ENCODE assay signal across 8 cellular contexts in the genomic region with DNA sequence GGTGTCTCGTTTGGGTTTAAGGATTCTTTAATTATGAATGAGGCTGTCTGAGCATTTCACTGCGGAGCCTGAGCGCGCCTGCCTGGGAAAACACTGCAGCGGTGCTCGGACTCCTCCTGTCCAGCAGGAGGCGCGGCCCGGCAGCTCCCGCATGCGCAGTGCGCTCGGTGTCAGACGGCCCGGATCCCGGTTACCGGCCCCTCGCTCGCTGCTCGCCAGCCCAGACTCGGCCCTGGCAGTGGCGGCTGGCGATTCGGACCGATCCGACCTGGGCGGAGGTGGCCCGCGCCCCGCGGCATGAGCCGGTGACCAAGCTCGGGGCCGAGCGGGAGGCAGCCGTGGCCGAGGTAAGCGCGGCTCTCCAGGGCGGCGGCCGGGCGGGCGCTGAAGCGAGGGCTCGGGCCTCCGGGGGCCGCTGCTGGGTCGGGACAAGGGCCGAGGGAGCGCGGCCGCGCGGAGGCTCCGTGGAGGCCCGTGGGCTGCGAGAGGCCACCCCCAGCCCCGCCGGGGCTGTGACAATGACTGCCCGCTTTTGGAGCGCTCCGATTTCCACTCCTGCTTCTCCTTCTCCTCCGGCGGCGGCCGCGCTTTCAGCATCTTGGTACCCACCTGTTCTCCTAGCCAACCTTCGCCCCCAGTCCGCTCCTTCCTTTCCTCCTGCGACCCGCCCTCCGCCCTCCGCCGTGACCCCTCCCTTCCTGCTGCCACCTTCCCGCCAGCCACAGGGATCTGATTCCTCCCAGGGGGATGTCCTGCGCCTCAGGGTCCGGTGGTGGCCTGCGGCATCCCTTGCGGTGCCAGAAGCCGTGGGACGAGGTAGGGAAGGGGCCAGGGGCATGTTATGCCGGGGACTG. TPM values are rescaled to one million over a fixed set of nuclear protein-coding genes. Genes with fewer than 3 reads are reported as not detected.
A peak's percentile ranks its signal among the peaks of the same experiment; 100 is the strongest.
DNase-seq lines count a peak whose midpoint lies in the region; ATAC-seq lines count a peak whose summit lies in the region.

A gene (plus strand): TSS at position 173 of the 854 bp plus-strand sequence. CDS start 12,035 bp downstream, outside the sequence.

- H3K9me3 ChIP-seq in BLaER1: no peaks in the 10 kb centered on the region

- DNase-seq in GM19238 (ENCODE audit: insufficient read length, low spot score) (peak; percentile 90), NCI-H510A (lab: John Stamatoyannopoulos, UW) (peak; percentile 51), cortex of kidney (lab: John Stamatoyannopoulos, UW) (peak; percentile 45), left lobe of liver (ENCODE audit: low spot score) (peak; percentile 93)
- peak; percentile 90 for DNase-seq in activated CD4-positive, alpha-beta T cell treated with anti-CD3 and anti-CD28 coated beads for 48 hours
- DNase-seq in stimulated activated CD4-positive, alpha-beta T cell treated with anti-CD3 and anti-CD28 coated beads, Interleukin-2, amount 100 ng/mL, for 24 hours: peak; percentile 88

- peak within 1 kb of the TSS; percentile 90 for H3K9ac ChIP-seq in BLaER1

- ATAC-seq in HG03439 (IDR thresholded peaks at IDR 0.05; ENCODE audit: unreplicated experiment): peak; percentile 95
- peak; percentile 97 for ATAC-seq in left lobe of liver

- H3K4me1 ChIP-seq in BLaER1: peaks cover 11% of the 10 kb centered on the region

- peaks cover 19% of the 10 kb centered on the region; the same call in 1 of the 2 replicates for H3K36me3 ChIP-seq in BLaER1

- peak within 1 kb of the TSS; percentile 79 for H3K27ac ChIP-seq in BLaER1

- H3K4me3 ChIP-seq in BLaER1: peak within 1 kb of the TSS; percentile 96

- no peaks in the 10 kb centered on the region for H3K27me3 ChIP-seq in BLaER1

- H4K20me1 ChIP-seq in BLaER1: peaks cover 48% of the 10 kb centered on the region

- peak within 1 kb of the TSS; percentile 97 for H3K4me2 ChIP-seq in BLaER1

RNA-seq across cellular contexts. Expression of the gene that starts here (rescaled TPM):
- 22.9 TPM for total RNA-seq in left lobe of liver

Comparison
In these comparisons a context has a peak if more than half of its experiments do, and no peak if none do; other contexts are left out.
1. Peak in every context shown above with its lines: DNase-seq, ATAC-seq, H3K4me3 ChIP-seq and H3K27ac ChIP-seq.